10 cellular contexts compared by ENCODE assay signal in the genomic region with DNA sequence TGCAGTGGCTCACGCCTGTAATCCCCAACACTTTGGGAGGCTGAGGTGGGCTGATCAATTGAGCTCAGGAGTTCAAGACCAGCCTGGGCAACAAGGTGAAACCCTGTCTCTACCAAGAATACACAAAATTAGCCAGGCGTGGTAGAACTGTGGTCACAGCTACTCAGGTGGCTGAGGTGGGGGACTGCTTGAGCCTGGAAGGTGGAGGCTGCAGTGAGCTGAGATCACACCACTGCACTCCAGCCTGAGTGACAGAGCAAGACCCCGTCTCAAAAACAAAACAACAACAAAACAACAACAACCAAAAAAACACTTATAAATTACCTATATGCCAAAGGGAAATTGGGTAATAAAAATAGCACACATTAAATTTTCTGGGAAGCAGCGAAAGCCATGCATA.
A peak's percentile ranks its signal among the peaks of the same experiment; 100 is the strongest.
DNase-seq lines count a peak whose midpoint lies in the region; ATAC-seq and TF ChIP-seq lines count a peak whose summit lies in the region.
"Had no signal": no experiment of that assay in that cellular context is flagged by ENCODE, and none has a peak within 500 bp of the region (broad histone marks: within the 10 kb centered on the region; RNA-seq: fewer than 3 reads in every experiment).

No MANE protein-coding gene starts in this region.

- H3K9me3 Mint-ChIP-seq in activated naive CD4-positive, alpha-beta T cell treated with anti-CD3 and anti-CD28 coated beads, Interleukin-2, amount 10 ng/mL, durations not matched to agents 7 days and 5 days = peaks cover 13% of the 10 kb centered on the region
- H3K9me3 Mint-ChIP-seq in activated naive CD8-positive, alpha-beta T cell treated with anti-CD3 and anti-CD28 coated beads, Interleukin-2, amount 50 U/mL, for 24 hours = peaks cover 8% of the 10 kb centered on the region

- H3K4me3 ChIP-seq in transverse colon = no peak overlapping the region
- H3K4me3 ChIP-seq: Peyer's patch had no signal

- peak overlapping the region; percentile 68 for H3K4me3 Mint-ChIP-seq in activated naive CD4-positive, alpha-beta T cell treated with anti-CD3 and anti-CD28 coated beads, Interleukin-2, amount 10 ng/mL, durations not matched to agents 7 days and 5 days
- peak overlapping the region; percentile 64 for H3K4me3 Mint-ChIP-seq in activated naive CD8-positive, alpha-beta T cell treated with anti-CD3 and anti-CD28 coated beads, Interleukin-2, amount 50 U/mL, for 24 hours

- 84 to 86% methylated on average over 4 of the region's 4 CpGs for WGBS in transverse colon (ENCODE audit: low coverage in 1 of 2), 2 donors

- H3K9me3 ChIP-seq in transverse colon = peaks cover 0 to 6% of the 10 kb centered on the region in 2 donors

- in situ Hi-C loops in transverse colon (cut with MboI; ENCODE audit: low pct_ligation_motif_present in 1 of 4, low pct_unique_long_range_greater_than_20kb in 1 of 4, low sequenced_read_pairs in 3 of 4) = loop anchor here in 1 of 4 donors (25.0 kb wide), 1 partner anchor 628 kb away; no protein-coding TSS in a partner anchor

- H3K4me1 ChIP-seq in transverse colon = peaks cover 18 to 57% (median 31%) of the 10 kb centered on the region in 4 donors

- intact Hi-C loops in transverse colon (cut with DNase I; ENCODE audit: low total_unique reads) = no loop called here

- peaks cover 94% of the 10 kb centered on the region for H3K4me1 Mint-ChIP-seq in activated naive CD4-positive, alpha-beta T cell treated with anti-CD3 and anti-CD28 coated beads, Interleukin-2, amount 10 ng/mL, durations not matched to agents 7 days and 5 days
- peaks cover 85% of the 10 kb centered on the region for H3K4me1 Mint-ChIP-seq in activated naive CD8-positive, alpha-beta T cell treated with anti-CD3 and anti-CD28 coated beads, Interleukin-2, amount 50 U/mL, for 24 hours

- no peaks in the 10 kb centered on the region for H3K36me3 ChIP-seq in transverse colon
- H3K36me3 ChIP-seq: Peyer's patch had no signal

- peak overlapping the region; percentile 94 for H3K27ac Mint-ChIP-seq in activated naive CD4-positive, alpha-beta T cell treated with anti-CD3 and anti-CD28 coated beads, Interleukin-2, amount 10 ng/mL, durations not matched to agents 7 days and 5 days
- peak overlapping the region; percentile 84 for H3K27ac Mint-ChIP-seq in activated naive CD8-positive, alpha-beta T cell treated with anti-CD3 and anti-CD28 coated beads, Interleukin-2, amount 50 U/mL, for 24 hours

- peaks cover 46% of the 10 kb centered on the region for H3K36me3 Mint-ChIP-seq in activated naive CD4-positive, alpha-beta T cell treated with anti-CD3 and anti-CD28 coated beads, Interleukin-2, amount 10 ng/mL, durations not matched to agents 7 days and 5 days
- H3K36me3 Mint-ChIP-seq in activated naive CD8-positive, alpha-beta T cell treated with anti-CD3 and anti-CD28 coated beads, Interleukin-2, amount 50 U/mL, for 24 hours (ENCODE audit: low read depth) = peaks cover 5% of the 10 kb centered on the region

- no peak for TF ChIP-seq POLR2A in transverse colon (IDR thresholded peaks at IDR 0.05)

- ATAC-seq in HG03097 (IDR thresholded peaks at IDR 0.05; ENCODE audit: low FRiP score, unreplicated experiment) = peak; percentile 47
- no peak for ATAC-seq in activated naive CD8-positive, alpha-beta T cell treated with anti-CD3 and anti-CD28 coated beads, Interleukin-2, amount 50 U/mL, for 24 hours
- ATAC-seq in HG03521 (IDR thresholded peaks at IDR 0.05; ENCODE audit: unreplicated experiment) = no peak

- no peak for DNase-seq in activated naive CD4-positive, alpha-beta T cell treated with anti-CD3 and anti-CD28 coated beads, Interleukin-2, amount 10 ng/mL, durations not matched to agents 7 days and 5 days
- no peak for DNase-seq in activated naive CD4-positive, alpha-beta T cell (lab: John Stamatoyannopoulos, UW)
- DNase-seq in activated naive CD8-positive, alpha-beta T cell treated with anti-CD3 and anti-CD28 coated beads, Interleukin-2, amount 50 U/mL, for 24 hours = no peak
- DNase-seq in transverse colon = peak; percentile 6
- no peak for DNase-seq in NCI-H2029 treated with DMSO at 0.1 percent for 48 hours (lab: John Stamatoyannopoulos, UW)
- no peak for DNase-seq in hippocampal formation (lab: John Stamatoyannopoulos, UW)
- DNase-seq: central memory CD4-positive, alpha-beta T cell had no signal

- H3K27me3 ChIP-seq in transverse colon = no peaks in the 10 kb centered on the region
- H3K27me3 ChIP-seq: Peyer's patch had no signal

- no peak for TF ChIP-seq EP300 in transverse colon (IDR thresholded peaks at IDR 0.05; ENCODE audit: low read depth)

- TF ChIP-seq CTCF in transverse colon (IDR thresholded peaks at IDR 0.05) = no peak

- peak overlapping the region in 2 of 4 donors; percentile 0 to 57 for H3K27ac ChIP-seq in transverse colon

- CTCF ChIA-PET in activated naive CD4-positive, alpha-beta T cell treated with anti-CD3 and anti-CD28 coated beads, Interleukin-2, amount 10 ng/mL, durations not matched to agents 7 days and 5 days (lab: Charles Lee) = interaction anchor here (1.1 to 1.3 kb wide), 2 partner anchors 35 to 115 kb away, joined by 3 to 6 read pairs; no protein-coding TSS in a partner anchor

- no peaks in the 10 kb centered on the region for H3K27me3 Mint-ChIP-seq in activated naive CD4-positive, alpha-beta T cell treated with anti-CD3 and anti-CD28 coated beads, Interleukin-2, amount 10 ng/mL, durations not matched to agents 7 days and 5 days
- peaks cover 2% of the 10 kb centered on the region for H3K27me3 Mint-ChIP-seq in activated naive CD8-positive, alpha-beta T cell treated with anti-CD3 and anti-CD28 coated beads, Interleukin-2, amount 50 U/mL, for 24 hours
